Comparison of ENCODE assay signal across 8 cellular contexts in genomic region chr17:38870259-38871165, GRCh38. TPM values are rescaled to one million over a fixed set of nuclear protein-coding genes. Genes with fewer than 3 reads are reported as not detected.
DNase-seq lines count a peak whose midpoint lies in the region; ATAC-seq and TF ChIP-seq lines count a peak whose summit lies in the region.

No MANE protein-coding gene starts in this region.

- H3K4me3 ChIP-seq in BE2C (ENCODE audit: low read depth, low read length) (peak overlapping the region; percentile 96), endocrine pancreas (ENCODE audit: control insufficient read depth, insufficient read depth, low read length) (peak overlapping the region; percentile 62), mononuclear cell (ENCODE audit: low read length) (peak overlapping the region; percentile 100)

- H3K9ac ChIP-seq in endocrine pancreas (ENCODE audit: control insufficient read depth, insufficient read depth, low read length), result peak overlapping the region; percentile 95

- peak overlapping the region; percentile 88 for H3K4me3 Mint-ChIP-seq in activated CD8-positive, alpha-beta memory T cell treated with anti-CD3 and anti-CD28 coated beads, Interleukin-2, amount 10 ng/mL, durations not matched to agents 7 days and 5 days

- peaks cover under 1% of the 10 kb centered on the region for H3K27me3 Mint-ChIP-seq in activated CD8-positive, alpha-beta memory T cell treated with anti-CD3 and anti-CD28 coated beads, Interleukin-2, amount 10 ng/mL, durations not matched to agents 7 days and 5 days

- no peaks in the 10 kb centered on the region for H3K27me3 ChIP-seq in BE2C
- H3K27me3 ChIP-seq in endocrine pancreas (ENCODE audit: control insufficient read depth, insufficient read depth, low read length), result no peaks in the 10 kb centered on the region
- H3K27me3 ChIP-seq in mononuclear cell (ENCODE audit: insufficient read depth, low read length), result no peaks in the 10 kb centered on the region

- TF ChIP-seq CTCF in BE2C (IDR thresholded peaks at IDR 0.05; ENCODE audit: low read depth, low read length), result no peak

- DNase-seq in BE2C (peak; percentile 52), NCI-H748 treated with DMSO at 0.1 percent for 48 hours (lab: John Stamatoyannopoulos, UW) (peak; percentile 32)
- peak; percentile 89 for DNase-seq in activated CD8-positive, alpha-beta memory T cell treated with anti-CD3 and anti-CD28 coated beads, Interleukin-2, amount 10 ng/mL, durations not matched to agents 7 days and 5 days
- DNase-seq in stimulated activated CD8-positive, alpha-beta memory T cell treated with anti-CD3 and anti-CD28 coated beads, Interleukin-7, amount 100 ng/mL, for 4 hours (ENCODE audit: low read depth in 2 of 2), result peak; percentile 45 to 72

- H3K36me3 ChIP-seq in BE2C (0 out of 2 replicates have a peak, but pooled peaks cover 3% of the 10 kb centered on the region), endocrine pancreas (ENCODE audit: control insufficient read depth, insufficient read depth, low read length) (no peaks in the 10 kb centered on the region)

- H3K36me3 Mint-ChIP-seq in activated CD8-positive, alpha-beta memory T cell treated with anti-CD3 and anti-CD28 coated beads, Interleukin-2, amount 10 ng/mL, durations not matched to agents 7 days and 5 days, result peaks cover 11% of the 10 kb centered on the region

- ATAC-seq in GM21529 (IDR thresholded peaks at IDR 0.05; ENCODE audit: unreplicated experiment) (peak; percentile 28), HG03469 (IDR thresholded peaks at IDR 0.05; ENCODE audit: unreplicated experiment) (no peak)
- ATAC-seq in activated CD8-positive, alpha-beta memory T cell treated with anti-CD3 and anti-CD28 coated beads, Interleukin-2, amount 10 ng/mL, durations not matched to agents 7 days and 5 days, result peak; percentile 54

- H3K4me1 Mint-ChIP-seq in activated CD8-positive, alpha-beta memory T cell treated with anti-CD3 and anti-CD28 coated beads, Interleukin-2, amount 10 ng/mL, durations not matched to agents 7 days and 5 days, result peaks cover 59% of the 10 kb centered on the region

- H3K27ac Mint-ChIP-seq in activated CD8-positive, alpha-beta memory T cell treated with anti-CD3 and anti-CD28 coated beads, Interleukin-2, amount 10 ng/mL, durations not matched to agents 7 days and 5 days, result peak overlapping the region; percentile 90

- peaks cover 9% of the 10 kb centered on the region; the same call in 1 of the 2 replicates for H3K4me1 ChIP-seq in BE2C
- no peaks in the 10 kb centered on the region for H3K4me1 ChIP-seq in endocrine pancreas (ENCODE audit: control insufficient read depth, insufficient read depth, low read length)
- H3K4me1 ChIP-seq in mononuclear cell (ENCODE audit: insufficient read depth, low read length), result peaks cover 63% of the 10 kb centered on the region

- CTCF ChIA-PET in activated CD8-positive, alpha-beta memory T cell treated with anti-CD3 and anti-CD28 coated beads, Interleukin-2, amount 10 ng/mL, durations not matched to agents 7 days and 5 days (lab: Charles Lee), result interaction anchor here (0.9 to 8.5 kb wide), 24 partner anchors 11 to 329 kb away, joined by 3 to 88 read pairs (median 7); partner anchors contain the start of genes ARL5C, LASP1NB, PLXDC1 and RPL19

- H3K9me3 ChIP-seq in BE2C (no peaks in the 10 kb centered on the region), endocrine pancreas (ENCODE audit: control insufficient read depth, low read length) (no peaks in the 10 kb centered on the region), mononuclear cell (ENCODE audit: low read depth, low read length) (no peaks in the 10 kb centered on the region)

- H3K9me3 Mint-ChIP-seq in activated CD8-positive, alpha-beta memory T cell treated with anti-CD3 and anti-CD28 coated beads, Interleukin-2, amount 10 ng/mL, durations not matched to agents 7 days and 5 days (ENCODE audit: low read depth), result no peaks in the 10 kb centered on the region

RNA-seq across cellular contexts. Expression of gene LASP1, which starts 0.7 kb away (rescaled TPM):
- polyA plus RNA-seq in BE2C (2012; ENCODE audit: insufficient read depth, insufficient read length, low read depth), result 76.5 TPM
- 100 to 1,000 TPM; 208 to 239 TPM for total RNA-seq in activated CD8-positive, alpha-beta memory T cell treated with anti-CD3 and anti-CD28 coated beads, Interleukin-2, amount 10 ng/mL, durations not matched to agents 7 days and 5 days
- total RNA-seq in mononuclear cell, result 103 TPM

RNA-seq across cellular contexts. Expression of gene RPL23, which starts 17.0 kb away (rescaled TPM):
- polyA plus RNA-seq in BE2C (2012; ENCODE audit: insufficient read depth, insufficient read length, low read depth), result 917 TPM
- total RNA-seq in activated CD8-positive, alpha-beta memory T cell treated with anti-CD3 and anti-CD28 coated beads, Interleukin-2, amount 10 ng/mL, durations not matched to agents 7 days and 5 days, result 1,000 to 10,000 TPM in 1 of 2 experiments, 100 to 1,000 TPM in 1; 831 to 1,130 TPM
- total RNA-seq in mononuclear cell, result 1,618 TPM

RNA-seq across cellular contexts. Expression of gene CWC25, which starts 45.4 kb away (rescaled TPM):
- polyA plus RNA-seq in BE2C (2012; ENCODE audit: insufficient read depth, insufficient read length, low read depth), result 30.8 TPM
- 10 to 100 TPM; 28.7 to 33.0 TPM for total RNA-seq in activated CD8-positive, alpha-beta memory T cell treated with anti-CD3 and anti-CD28 coated beads, Interleukin-2, amount 10 ng/mL, durations not matched to agents 7 days and 5 days
- total RNA-seq in mononuclear cell, result 30.0 TPM

Comparison
In these comparisons a context has a peak if more than half of its experiments do, and no peak if none do; other contexts are left out.
1. DNase-seq: peak in every context shown above with its lines; median percentile 89 in activated CD8-positive, alpha-beta memory T cell treated with anti-CD3 and anti-CD28 coated beads, Interleukin-2, amount 10 ng/mL, durations not matched to agents 7 days and 5 days; 58 in stimulated activated CD8-positive, alpha-beta memory T cell treated with anti-CD3 and anti-CD28 coated beads, Interleukin-7, amount 100 ng/mL, for 4 hours; 52 in BE2C; 32 in NCI-H748 treated with DMSO at 0.1 percent for 48 hours.